In the genomic region with DNA sequence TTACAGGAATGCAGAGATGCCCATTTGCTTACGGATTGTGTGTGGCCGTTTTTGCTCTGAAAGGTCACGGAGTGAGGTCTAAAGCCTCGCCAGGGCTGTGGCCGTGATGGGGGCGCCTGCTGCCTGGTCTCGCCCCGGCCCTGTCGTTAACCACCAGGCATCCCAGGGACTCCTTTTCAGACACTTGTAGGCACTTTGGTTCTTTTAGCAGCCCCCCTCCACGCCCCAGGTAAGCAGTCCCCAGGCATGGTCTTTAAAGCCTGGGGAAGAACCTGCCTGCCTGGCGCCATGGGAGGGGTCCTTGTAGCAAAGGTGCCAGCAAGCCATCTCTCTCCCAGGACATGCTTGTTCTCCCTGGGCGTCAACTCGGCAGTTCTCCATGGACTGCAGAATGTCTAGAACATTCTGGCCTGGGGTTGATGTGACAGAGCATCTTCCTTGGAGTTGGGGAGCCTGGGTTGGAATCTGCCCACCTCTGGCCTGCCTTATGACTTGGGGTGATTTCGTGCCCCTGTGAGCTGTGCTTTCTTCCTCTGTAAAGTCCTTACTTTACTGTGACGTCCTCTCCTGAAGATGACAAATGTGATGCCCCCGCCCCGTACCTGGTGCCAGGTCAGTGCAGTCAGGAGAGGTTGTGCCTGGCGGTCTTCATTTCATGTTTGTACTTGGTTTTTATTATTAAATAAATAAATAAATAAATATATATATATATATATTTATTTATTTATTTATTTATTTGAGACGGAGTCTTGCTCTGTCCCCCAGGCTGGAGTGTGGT, we compare ENCODE assay signal across 1 cellular context.
TF ChIP-seq lines count a peak whose summit lies in the region.

No MANE protein-coding gene starts in this region.

TF ChIP-seq in WTC11, 78 proteins besides CTCF, POLR2A, EP300 and RAD21 (continued from another document):
- TF ChIP-seq, protein P1, sequence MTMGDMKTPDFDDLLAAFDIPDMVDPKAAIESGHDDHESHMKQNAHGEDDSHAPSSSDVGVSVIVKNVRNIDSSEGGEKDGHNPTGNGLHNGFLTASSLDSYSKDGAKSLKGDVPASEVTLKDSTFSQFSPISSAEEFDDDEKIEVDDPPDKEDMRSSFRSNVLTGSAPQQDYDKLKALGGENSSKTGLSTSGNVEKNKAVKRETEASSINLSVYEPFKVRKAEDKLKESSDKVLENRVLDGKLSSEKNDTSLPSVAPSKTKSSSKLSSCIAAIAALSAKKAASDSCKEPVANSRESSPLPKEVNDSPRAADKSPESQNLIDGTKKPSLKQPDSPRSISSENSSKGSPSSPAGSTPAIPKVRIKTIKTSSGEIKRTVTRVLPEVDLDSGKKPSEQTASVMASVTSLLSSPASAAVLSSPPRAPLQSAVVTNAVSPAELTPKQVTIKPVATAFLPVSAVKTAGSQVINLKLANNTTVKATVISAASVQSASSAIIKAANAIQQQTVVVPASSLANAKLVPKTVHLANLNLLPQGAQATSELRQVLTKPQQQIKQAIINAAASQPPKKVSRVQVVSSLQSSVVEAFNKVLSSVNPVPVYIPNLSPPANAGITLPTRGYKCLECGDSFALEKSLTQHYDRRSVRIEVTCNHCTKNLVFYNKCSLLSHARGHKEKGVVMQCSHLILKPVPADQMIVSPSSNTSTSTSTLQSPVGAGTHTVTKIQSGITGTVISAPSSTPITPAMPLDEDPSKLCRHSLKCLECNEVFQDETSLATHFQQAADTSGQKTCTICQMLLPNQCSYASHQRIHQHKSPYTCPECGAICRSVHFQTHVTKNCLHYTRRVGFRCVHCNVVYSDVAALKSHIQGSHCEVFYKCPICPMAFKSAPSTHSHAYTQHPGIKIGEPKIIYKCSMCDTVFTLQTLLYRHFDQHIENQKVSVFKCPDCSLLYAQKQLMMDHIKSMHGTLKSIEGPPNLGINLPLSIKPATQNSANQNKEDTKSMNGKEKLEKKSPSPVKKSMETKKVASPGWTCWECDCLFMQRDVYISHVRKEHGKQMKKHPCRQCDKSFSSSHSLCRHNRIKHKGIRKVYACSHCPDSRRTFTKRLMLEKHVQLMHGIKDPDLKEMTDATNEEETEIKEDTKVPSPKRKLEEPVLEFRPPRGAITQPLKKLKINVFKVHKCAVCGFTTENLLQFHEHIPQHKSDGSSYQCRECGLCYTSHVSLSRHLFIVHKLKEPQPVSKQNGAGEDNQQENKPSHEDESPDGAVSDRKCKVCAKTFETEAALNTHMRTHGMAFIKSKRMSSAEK (CRISPR knock-in tag; IDR thresholded peaks at IDR 0.05; ENCODE audit: borderline replicate concordance) = no peak
- TF ChIP-seq E2F1 (CRISPR knock-in tag; IDR thresholded peaks at IDR 0.05) = no peak
- no peak for TF ChIP-seq MXD4 (CRISPR knock-in tag; IDR thresholded peaks at IDR 0.05; ENCODE audit: borderline replicate concordance)
- no peak for TF ChIP-seq ZMAT4 (CRISPR knock-in tag; IDR thresholded peaks at IDR 0.05)
- no peak for TF ChIP-seq NFE2L1 (CRISPR knock-in tag; IDR thresholded peaks at IDR 0.05)
- TF ChIP-seq ZNF263 (CRISPR knock-in tag; IDR thresholded peaks at IDR 0.05; ENCODE audit: low read depth) = no peak
